9 cellular contexts compared by ENCODE assay signal in the genomic region with DNA sequence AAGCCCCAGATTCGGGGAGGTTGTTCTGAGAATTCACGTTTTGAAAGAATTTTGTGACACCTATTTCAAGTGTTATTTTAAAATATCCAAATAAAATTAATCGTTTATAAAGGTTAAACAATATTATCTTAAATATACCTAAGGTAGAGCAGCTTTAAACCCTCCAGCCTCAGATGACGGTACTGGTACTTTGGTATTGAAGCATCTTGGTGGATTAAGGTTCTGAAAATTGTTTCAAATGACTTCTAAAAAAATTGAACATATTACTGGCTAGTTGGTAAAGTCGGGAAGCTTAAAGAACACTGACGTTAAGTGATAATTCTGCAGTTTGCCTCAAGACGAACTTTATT. TPM values are rescaled to one million over a fixed set of nuclear protein-coding genes. Genes with fewer than 3 reads are reported as not detected.
DNase-seq lines count a peak whose midpoint lies in the region; ATAC-seq, FAIRE-seq and TF ChIP-seq lines count a peak whose summit lies in the region.
"Had no signal": no experiment of that assay in that cellular context is flagged by ENCODE, and none has a peak within 500 bp of the region (broad histone marks: within the 10 kb centered on the region; RNA-seq: fewer than 3 reads in every experiment).

No MANE protein-coding gene starts in this region.

- ATAC-seq in A549 (no peak), GM19023 (IDR thresholded peaks at IDR 0.05; ENCODE audit: unreplicated experiment) (no peak)

- no peak for TF ChIP-seq EP300 in A549 (IDR thresholded peaks at IDR 0.05)

- CTCF ChIA-PET in A549 (lab: Yijun Ruan, JAX), result interaction anchor here (0.9 to 2.0 kb wide), 3 partner anchors 11 to 131 kb away, joined by 3 to 6 read pairs (median 3); no protein-coding TSS in a partner anchor

- H3K4me2 ChIP-seq in A549, result peak overlapping the region; percentile 69

- H3K36me3 ChIP-seq in HUES64 (ENCODE audit: insufficient read depth, low read length) (peaks cover 37% of the 10 kb centered on the region), muscle layer of colon (ENCODE audit: insufficient read depth, low read length) (peaks cover 31% of the 10 kb centered on the region)

- no peak for FAIRE-seq in A549 (lab: Jason Lieb, UNC)

- no peak for TF ChIP-seq POLR2A in A549 (IDR thresholded peaks at IDR 0.05; ENCODE audit: low read length)

- POLR2A ChIA-PET in A549 (lab: Yijun Ruan, JAX), result no interaction called here

- H3K4me3 ChIP-seq in A549 (peak overlapping the region; percentile 83), HUES64 (ENCODE audit: low read length) (peak overlapping the region; percentile 65), cardiac fibroblast (replicated peaks in 1 of 2; ENCODE audit: low read depth in 2 of 2, low read length in 2 of 2) (peak overlapping the region; percentile 66 to 84), muscle layer of colon (ENCODE audit: low read depth in 1 of 2, low read length in 2 of 2) (peak overlapping the region; percentile 91 to 93)

- no peaks in the 10 kb centered on the region for H3K27me3 ChIP-seq in HUES64 (ENCODE audit: insufficient read depth, low read length)
- no peaks in the 10 kb centered on the region for H3K27me3 ChIP-seq in muscle layer of colon (ENCODE audit: control insufficient read depth in 1 of 2, insufficient read depth in 2 of 2, low read length in 2 of 2)

- H3K9me3 ChIP-seq in A549, result no peaks in the 10 kb centered on the region
- no peaks in the 10 kb centered on the region for H3K9me3 ChIP-seq in HUES64 (ENCODE audit: insufficient read depth, low read depth, low read length)
- H3K9me3 ChIP-seq in muscle layer of colon (ENCODE audit: low read length), result no peaks in the 10 kb centered on the region

- H3K9ac ChIP-seq in HUES64 (ENCODE audit: low read depth, low read length) (peak overlapping the region; percentile 41; the same call in 1 of the 2 replicates), muscle layer of colon (ENCODE audit: low read length) (no peak overlapping the region)

- peak overlapping the region; percentile 81 to 93; a peak in 4 of 6 replicates for H3K27ac ChIP-seq in A549
- no peak overlapping the region; the same call in 1 of the 2 replicates for H3K27ac ChIP-seq in HUES64 (ENCODE audit: low read depth, low read length)
- peak overlapping the region; percentile 86 for H3K27ac ChIP-seq in muscle layer of colon (ENCODE audit: low read depth, low read length)

- TF ChIP-seq CTCF in A549 (IDR thresholded peaks at IDR 0.05) (no peak), cardiac fibroblast (IDR thresholded peaks at IDR 0.05; ENCODE audit: low read depth, low read length) (no peak)

- no peak for TF ChIP-seq RAD21 in A549 (conservative IDR thresholded peaks at IDR 0.05 in 1 of 2, IDR thresholded peaks at IDR 0.05 in 1 of 2)

- H3K4me1 ChIP-seq in A549, result peaks cover 6% of the 10 kb centered on the region; the same call in 2 of the 3 replicates
- H3K4me1 ChIP-seq in HUES64 (ENCODE audit: insufficient read depth, low read length), result peaks cover 5% of the 10 kb centered on the region; the same call in 1 of the 2 replicates
- peaks cover 16% of the 10 kb centered on the region for H3K4me1 ChIP-seq in muscle layer of colon (ENCODE audit: insufficient read depth, low read length)

- no peak for DNase-seq in A549 (ENCODE audit: low read depth in 1 of 2, low spot score in 1 of 2)
- DNase-seq in cardiac fibroblast (ENCODE audit: low read depth in 2 of 2), result no peak
- no peak for DNase-seq in stimulated activated CD4-positive, alpha-beta T cell treated with anti-CD3 and anti-CD28 coated beads, Interleukin-4, amount 100 ng/mL, for 24 hours
- no peak for DNase-seq in cerebellar cortex (ENCODE audit: low spot score)
- no peak for DNase-seq in midbrain (lab: John Stamatoyannopoulos, UW)

- 38% methylated on average over 7 of the region's 7 CpGs for WGBS in A549 (ENCODE audit: missing lambda C conversion rate)
- WGBS in HUES64, result 68% methylated on average over 5 of the region's 7 CpGs

TF ChIP-seq in A549, 52 proteins besides CTCF, POLR2A, EP300 and RAD21:
- TF ChIP-seq, protein P1, sequence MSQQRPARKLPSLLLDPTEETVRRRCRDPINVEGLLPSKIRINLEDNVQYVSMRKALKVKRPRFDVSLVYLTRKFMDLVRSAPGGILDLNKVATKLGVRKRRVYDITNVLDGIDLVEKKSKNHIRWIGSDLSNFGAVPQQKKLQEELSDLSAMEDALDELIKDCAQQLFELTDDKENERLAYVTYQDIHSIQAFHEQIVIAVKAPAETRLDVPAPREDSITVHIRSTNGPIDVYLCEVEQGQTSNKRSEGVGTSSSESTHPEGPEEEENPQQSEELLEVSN (IDR thresholded peaks at IDR 0.05; ENCODE audit: borderline replicate concordance, low read depth), result no peak
- TF ChIP-seq CHD2 (IDR thresholded peaks at IDR 0.05; ENCODE audit: low read length, partially characterized antibody), result no peak
- no peak for TF ChIP-seq KDM1A (IDR thresholded peaks at IDR 0.05; ENCODE audit: low read depth)
- no peak for TF ChIP-seq REST (IDR thresholded peaks at IDR 0.05)
- TF ChIP-seq MAFK (IDR thresholded peaks at IDR 0.05; ENCODE audit: partially characterized antibody), result no peak
- TF ChIP-seq RCOR1 (IDR thresholded peaks at IDR 0.05; ENCODE audit: low read depth, low read length), result no peak
- no peak for TF ChIP-seq TFCP2L1 (CRISPR knock-in tag; IDR thresholded peaks at IDR 0.05)
- TF ChIP-seq ZFP36 (IDR thresholded peaks at IDR 0.05; ENCODE audit: borderline replicate concordance, partially characterized antibody), result no peak

RNA-seq across cellular contexts. Expression of gene HUS1, which starts 0.4 kb away (rescaled TPM):
- polyA plus RNA-seq in A549 (2011; rRNA removed) (34.7 and 39.8 TPM in 2 replicates), A549 (2017; fragmentation: RNase III; extraction: RNeasy Plus Mini Kit Qiagen cat#74134 plus additional on column Dnase treatment) (18.0 to 21.0 TPM (median 19.4 TPM) in 3 replicates)
- 11.4 and 12.2 TPM in 2 replicates for polyA plus RNA-seq in A549 (2012; cell fraction: cytosol; rRNA removed)
- polyA plus RNA-seq in A549 (2012; cell fraction: nucleus; rRNA removed), result 7.8 and 13.0 TPM in 2 replicates
- 35.9 and 39.9 TPM in 2 replicates for polyA minus RNA-seq in A549 (2011; rRNA and poly(A)+ RNA removed)
- 17.2 TPM for polyA plus RNA-seq in HUES64 (2013, experiment 1 of 2)
- polyA plus RNA-seq in HUES64 (2013, experiment 2 of 2), result 18.4 TPM

RNA-seq across cellular contexts. Expression of gene PKD1L1, which starts 31.5 kb away (rescaled TPM):
- 0.21 and 0.57 TPM in 2 replicates for polyA plus RNA-seq in A549 (2011; rRNA removed)
- 0.20 and 0.45 TPM in 2 replicates for polyA plus RNA-seq in A549 (2012; cell fraction: cytosol; rRNA removed)
- polyA plus RNA-seq in A549 (2012; cell fraction: nucleus; rRNA removed), result 0.85 and 1.7 TPM in 2 replicates
- polyA plus RNA-seq in A549 (2017; fragmentation: RNase III; extraction: RNeasy Plus Mini Kit Qiagen cat#74134 plus additional on column Dnase treatment), result 0.09 to 0.21 TPM (median 0.11 TPM) in 3 replicates
- polyA minus RNA-seq in A549 (2011; rRNA and poly(A)+ RNA removed), result 0.39 and 3.2 TPM in 2 replicates
- polyA plus RNA-seq in HUES64 (2013, experiment 1 of 2), result 0.10 TPM
- under 0.01 TPM for polyA plus RNA-seq in HUES64 (2013, experiment 2 of 2)

RNA-seq across cellular contexts. Expression of gene SUN3, which starts 49.1 kb away (rescaled TPM):
- not detected in 2 replicates for polyA plus RNA-seq in A549 (2011; rRNA removed)
- not detected in 2 replicates for polyA plus RNA-seq in A549 (2012; cell fraction: cytosol; rRNA removed)
- not detected in 2 replicates for polyA plus RNA-seq in A549 (2012; cell fraction: nucleus; rRNA removed)
- polyA plus RNA-seq in A549 (2017; fragmentation: RNase III; extraction: RNeasy Plus Mini Kit Qiagen cat#74134 plus additional on column Dnase treatment), result not detected in 3 replicates
- polyA minus RNA-seq in A549 (2011; rRNA and poly(A)+ RNA removed), result not detected in 2 replicates
- not detected for polyA plus RNA-seq in HUES64 (2013, experiment 1 of 2)
- not detected for polyA plus RNA-seq in HUES64 (2013, experiment 2 of 2)
- polyA plus RNA-seq: adipose tissue had no signal

RNA-seq across cellular contexts. Expression of gene C7orf57, which starts 55.5 kb away (rescaled TPM):
- 0.05 TPM in 1 of 2 replicates, not detected in the other for polyA plus RNA-seq in A549 (2011; rRNA removed)
- polyA plus RNA-seq in A549 (2012; cell fraction: cytosol; rRNA removed), result 0.01 and 0.05 TPM in 2 replicates
- polyA plus RNA-seq in A549 (2012; cell fraction: nucleus; rRNA removed), result 0.02 and 0.10 TPM in 2 replicates
- 0.04 to 0.09 TPM (median 0.04 TPM) in 3 replicates for polyA plus RNA-seq in A549 (2017; fragmentation: RNase III; extraction: RNeasy Plus Mini Kit Qiagen cat#74134 plus additional on column Dnase treatment)
- 0.49 TPM in 1 of 2 replicates, not detected in the other for polyA minus RNA-seq in A549 (2011; rRNA and poly(A)+ RNA removed)
- not detected for polyA plus RNA-seq in HUES64 (2013, experiment 1 of 2)
- polyA plus RNA-seq in HUES64 (2013, experiment 2 of 2), result 0.25 TPM
- polyA plus RNA-seq: adipose tissue had no signal
